Comparison of ENCODE assay signal across 9 cellular contexts in the genomic region with DNA sequence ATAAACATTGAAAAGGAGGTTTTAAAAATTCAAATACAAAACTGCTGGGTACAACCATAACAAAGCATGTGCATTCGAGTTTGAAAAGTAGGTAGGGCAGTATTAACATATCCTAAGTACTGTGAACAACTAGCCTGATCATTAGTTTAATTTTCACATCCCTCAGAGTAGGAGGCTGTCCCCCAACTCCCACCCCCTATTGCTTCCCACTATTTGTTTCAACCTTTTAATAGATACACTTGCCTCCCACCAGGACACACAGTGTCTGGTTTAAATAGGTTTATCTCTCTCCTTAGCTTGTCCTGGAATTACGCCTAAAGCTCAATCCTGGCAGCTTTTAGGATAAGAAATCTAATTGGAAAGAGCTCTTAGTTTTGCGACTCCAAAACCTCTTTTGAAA. TPM values are rescaled to one million over a fixed set of nuclear protein-coding genes. Genes with fewer than 3 reads are reported as not detected.
DNase-seq lines count a peak whose midpoint lies in the region; ATAC-seq and TF ChIP-seq lines count a peak whose summit lies in the region.
"Had no signal": no experiment of that assay in that cellular context is flagged by ENCODE, and none has a peak within 500 bp of the region (broad histone marks: within the 10 kb centered on the region; RNA-seq: fewer than 3 reads in every experiment).

No MANE protein-coding gene starts in this region.

- H3K4me3 ChIP-seq in heart left ventricle (peak overlapping the region in 10 of 12 donors; percentile 82 to 97 (median 91)), right atrium auricular region (peak overlapping the region in 1 of 2 donors; percentile 87), ascending aorta (peak overlapping the region; percentile 74 to 96), right lobe of liver (peak overlapping the region in 2 of 3 donors; percentile 77 to 87), transverse colon (peak overlapping the region in 3 of 4 donors; percentile 86 to 94 (median 90))

- TF ChIP-seq EP300 in transverse colon (IDR thresholded peaks at IDR 0.05; ENCODE audit: low read depth) = no peak

- TF ChIP-seq CTCF in heart left ventricle (IDR thresholded peaks at IDR 0.05) (no peak), right atrium auricular region (IDR thresholded peaks at IDR 0.05) (no peak), ascending aorta (IDR thresholded peaks at IDR 0.05) (no peak), right lobe of liver (IDR thresholded peaks at IDR 0.05) (no peak), transverse colon (IDR thresholded peaks at IDR 0.05) (no peak)

- no peaks in the 10 kb centered on the region for H3K27me3 ChIP-seq in heart left ventricle
- H3K27me3 ChIP-seq in right atrium auricular region = no peaks in the 10 kb centered on the region
- no peaks in the 10 kb centered on the region for H3K27me3 ChIP-seq in ascending aorta
- no peaks in the 10 kb centered on the region for H3K27me3 ChIP-seq in right lobe of liver
- H3K27me3 ChIP-seq in transverse colon = no peaks in the 10 kb centered on the region

- no peaks in the 10 kb centered on the region for H3K9me3 ChIP-seq in heart left ventricle
- no peaks in the 10 kb centered on the region for H3K9me3 ChIP-seq in right atrium auricular region
- H3K9me3 ChIP-seq in ascending aorta = no peaks in the 10 kb centered on the region
- H3K9me3 ChIP-seq in right lobe of liver = no peaks in the 10 kb centered on the region
- H3K9me3 ChIP-seq in transverse colon = no peaks in the 10 kb centered on the region

- intact Hi-C loops in heart left ventricle (cut with DNase I) = loop anchor here in 5 of 10 donors (5.0 to 10.0 kb wide), 4 partner anchors 233 to 496 kb away; partner anchors contain the start of genes PEBP1 (in 1 of the 5) and WSB2 (in 1 of the 5)
- intact Hi-C loops in ascending aorta (cut with DNase I) = no loop called here
- intact Hi-C loops in right lobe of liver (cut with DNase I) = loop anchor here (10.0 kb wide), 2 partner anchors 186 to 246 kb away; no protein-coding TSS in a partner anchor
- intact Hi-C loops in transverse colon (cut with DNase I; ENCODE audit: low total_unique reads) = no loop called here

- TF ChIP-seq POLR2A in heart left ventricle (IDR thresholded peaks at IDR 0.05) = no peak
- no peak for TF ChIP-seq POLR2A in right lobe of liver (IDR thresholded peaks at IDR 0.05)
- TF ChIP-seq POLR2A in transverse colon (IDR thresholded peaks at IDR 0.05) = no peak

- DNase-seq in heart left ventricle (no peak), right atrium auricular region (ENCODE audit: low spot score) (no peak), ascending aorta (ENCODE audit: low spot score in 2 of 2) (no peak), right lobe of liver (no peak), transverse colon (no peak), NCI-H1092 (lab: John Stamatoyannopoulos, UW) (no peak)
- DNase-seq: stimulated activated naive CD4-positive, alpha-beta T cell treated with Interleukin-2 at 50 U/mL for 16 hours had no signal

- in situ Hi-C loops in transverse colon (cut with MboI; ENCODE audit: low pct_ligation_motif_present in 1 of 4, low pct_unique_long_range_greater_than_20kb in 1 of 4, low sequenced_read_pairs in 3 of 4) = loop anchor here in 2 of 4 donors (10.0 to 25.0 kb wide), 2 partner anchors 183 to 186 kb away; no protein-coding TSS in a partner anchor

- WGBS in heart left ventricle, 4 donors = 35 to 49% (median 42%) methylated on average over 3 of the region's 3 CpGs
- 14% methylated on average over 3 of the region's 3 CpGs for WGBS in right lobe of liver (ENCODE audit: insufficient coverage, low coverage, low lambda C conversion rate, missing lambda C conversion rate)
- 32 to 43% methylated on average over 3 of the region's 3 CpGs for WGBS in transverse colon (ENCODE audit: low coverage in 1 of 2), 2 donors

- peak overlapping the region in 2 of 12 donors; percentile 85 to 87 for H3K27ac ChIP-seq in heart left ventricle
- peak overlapping the region in 1 of 2 donors; percentile 80 for H3K27ac ChIP-seq in right atrium auricular region
- no peak overlapping the region for H3K27ac ChIP-seq in ascending aorta
- peak overlapping the region in 1 of 3 donors; percentile 27 for H3K27ac ChIP-seq in right lobe of liver
- peak overlapping the region in 1 of 4 donors; percentile 89 for H3K27ac ChIP-seq in transverse colon

- peaks cover 0 to 57% (median 26%) of the 10 kb centered on the region in 12 donors for H3K4me1 ChIP-seq in heart left ventricle
- H3K4me1 ChIP-seq in right atrium auricular region = peaks cover 0 to 45% of the 10 kb centered on the region in 2 donors
- H3K4me1 ChIP-seq in ascending aorta = peaks cover 0 to 17% of the 10 kb centered on the region in 2 donors
- peaks cover 0 to 23% (median 0%) of the 10 kb centered on the region in 4 donors for H3K4me1 ChIP-seq in right lobe of liver
- H3K4me1 ChIP-seq in transverse colon = peaks cover 14 to 34% (median 22%) of the 10 kb centered on the region in 4 donors

- ATAC-seq in heart left ventricle (no peak), right lobe of liver (no peak), GM19463 (IDR thresholded peaks at IDR 0.05; ENCODE audit: unreplicated experiment) (no peak), HG03460 (IDR thresholded peaks at IDR 0.05; ENCODE audit: unreplicated experiment) (no peak)

- H3K36me3 ChIP-seq in heart left ventricle (no peaks in the 10 kb centered on the region), right atrium auricular region (no peaks in the 10 kb centered on the region), ascending aorta (no peaks in the 10 kb centered on the region), right lobe of liver (no peaks in the 10 kb centered on the region), transverse colon (no peaks in the 10 kb centered on the region)

RNA-seq across cellular contexts. Expression of gene TAOK3, which starts 2.1 kb away (rescaled TPM):
- total RNA-seq in heart left ventricle (10 to 100 TPM; 11.8 to 26.6 (median 22.2) TPM), right atrium auricular region (10 to 100 TPM; 18.1 to 21.1 TPM), ascending aorta (39.3 TPM), right lobe of liver (10 to 100 TPM; 12.2 to 21.9 (median 17.7) TPM), transverse colon (10 to 100 TPM; 40.4 to 93.2 (median 79.2) TPM)
- 10 to 100 TPM; 13.0 to 14.4 TPM for polyA plus RNA-seq in heart left ventricle

RNA-seq across cellular contexts. Expression of gene SUDS3, which starts 5.8 kb away (rescaled TPM):
- total RNA-seq in heart left ventricle = 10 to 100 TPM; 18.8 to 32.1 (median 21.8) TPM
- polyA plus RNA-seq in heart left ventricle = 10 to 100 TPM in 1 of 2 donors, 1 to 10 TPM in 1; 8.0 to 16.8 TPM
- 10 to 100 TPM; 19.1 to 30.2 TPM for total RNA-seq in right atrium auricular region
- 8.0 TPM for total RNA-seq in ascending aorta
- 10 to 100 TPM in 5 of 6 experiments, 1 to 10 TPM in 1; 9.7 to 15.9 (median 13.6) TPM for total RNA-seq in right lobe of liver
- total RNA-seq in transverse colon = 10 to 100 TPM; 27.5 to 63.4 (median 45.7) TPM

Comparison
In these comparisons a context has a peak if more than half of its experiments do, and no peak if none do; other contexts are left out.
1. intact Hi-C loops: an anchor here in right lobe of liver (10.0 kb wide); none called in ascending aorta and transverse colon.